ENCODE assay signal across 11 cellular contexts in the genomic region with DNA sequence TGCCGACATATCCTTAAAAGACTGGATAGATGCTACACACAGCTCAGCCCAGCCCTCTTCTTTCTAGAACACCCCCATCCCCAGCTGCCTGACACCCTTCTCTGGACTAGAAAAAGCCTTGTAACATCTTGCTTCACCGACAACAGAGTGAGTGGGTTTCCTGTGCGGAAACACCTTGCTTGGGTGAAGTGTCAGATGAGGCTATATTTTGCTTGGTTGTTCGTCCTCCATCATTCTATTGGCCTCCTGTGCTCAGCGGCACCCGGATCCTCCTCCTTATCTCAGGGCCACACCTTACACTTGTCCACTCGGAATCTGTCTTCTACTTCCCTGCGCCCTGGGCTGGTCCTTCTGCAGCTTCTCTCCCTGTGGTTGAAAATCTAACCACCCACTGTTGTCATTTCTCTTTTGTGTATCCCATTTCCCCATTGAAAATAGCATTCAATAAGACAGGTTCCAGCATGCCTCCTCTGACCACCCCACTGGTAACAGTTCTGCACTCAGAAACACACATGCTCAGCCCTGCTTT.
DNase-seq lines count a peak whose midpoint lies in the region; ATAC-seq, FAIRE-seq and TF ChIP-seq lines count a peak whose summit lies in the region.
"Had no signal": no experiment of that assay in that cellular context is flagged by ENCODE, and none has a peak within 500 bp of the region (broad histone marks: within the 10 kb centered on the region; RNA-seq: fewer than 3 reads in every experiment).

No MANE protein-coding gene starts in this region.

- no peaks in the 10 kb centered on the region for H3K4me1 ChIP-seq in DND-41 (ENCODE audit: insufficient read depth, low read length)
- H3K4me1 ChIP-seq in pancreas: peaks cover 0 to 6% (median 0%) of the 10 kb centered on the region in 3 donors

- POLR2A ChIA-PET in activated CD8-positive, alpha-beta T cell treated with anti-CD3 and anti-CD28 coated beads for 36 hours (lab: Charles Lee): interaction anchor here (0.6 to 1.2 kb wide), 4 partner anchors 10 to 118 kb away, joined by 3 to 4 read pairs (median 4); no protein-coding TSS in a partner anchor

- DNase-seq in DND-41 (peak; percentile 40), memory B cell (ENCODE audit: low spot score in 2 of 2) (no peak), pancreas (no peak), kidney tubule cell (ENCODE audit: low spot score) (no peak), caudate nucleus (lab: John Stamatoyannopoulos, UW) (no peak), NCI-H1048 (lab: John Stamatoyannopoulos, UW) (no peak)
- DNase-seq in activated CD8-positive, alpha-beta T cell treated with anti-CD3 and anti-CD28 coated beads for 36 hours: peak; percentile 61
- DNase-seq: ovary had no signal

- H2AFZ ChIP-seq in DND-41 (ENCODE audit: low read depth, low read length): no peak overlapping the region

- H3K4me3 Mint-ChIP-seq in activated CD8-positive, alpha-beta T cell treated with anti-CD3 and anti-CD28 coated beads for 36 hours: peak overlapping the region; percentile 7
- peak overlapping the region; percentile 28 for H3K4me3 Mint-ChIP-seq in memory B cell

- H3K4me3 ChIP-seq in DND-41 (ENCODE audit: low read depth in 1 of 2, low read length in 2 of 2) (no peak overlapping the region), pancreas (no peak overlapping the region)
- H3K4me3 ChIP-seq: heart left ventricle, ovary had no signal

- CTCF ChIA-PET in activated CD8-positive, alpha-beta T cell treated with anti-CD3 and anti-CD28 coated beads for 36 hours (lab: Charles Lee): interaction anchor here (0.6 to 1.9 kb wide), 4 partner anchors 9 to 240 kb away, joined by 3 to 10 read pairs (median 4); no protein-coding TSS in a partner anchor

- H3K9me3 Mint-ChIP-seq in activated CD8-positive, alpha-beta T cell treated with anti-CD3 and anti-CD28 coated beads for 36 hours: no peaks in the 10 kb centered on the region
- no peaks in the 10 kb centered on the region for H3K9me3 Mint-ChIP-seq in memory B cell

- WGBS in pancreas, 2 donors: 82 to 92% methylated on average over 8 of the region's 8 CpGs

- no peak overlapping the region for H3K27ac ChIP-seq in DND-41 (ENCODE audit: low read length)
- no peak overlapping the region for H3K27ac ChIP-seq in pancreas
- H3K27ac ChIP-seq in caudate nucleus (ENCODE audit: low read depth, low read length): no peak overlapping the region
- H3K27ac ChIP-seq: ovary had no signal

- no peaks in the 10 kb centered on the region for H3K36me3 ChIP-seq in DND-41 (ENCODE audit: insufficient read depth, low read length)
- H3K36me3 ChIP-seq in pancreas: no peaks in the 10 kb centered on the region
- H3K36me3 ChIP-seq: heart left ventricle, ovary had no signal

- no peaks in the 10 kb centered on the region for H3K36me3 Mint-ChIP-seq in activated CD8-positive, alpha-beta T cell treated with anti-CD3 and anti-CD28 coated beads for 36 hours (ENCODE audit: low read depth)
- no peaks in the 10 kb centered on the region for H3K36me3 Mint-ChIP-seq in memory B cell

- no peak for TF ChIP-seq CTCF in DND-41 (IDR thresholded peaks at IDR 0.05; ENCODE audit: borderline replicate concordance, extremely low read depth, low read length, poor library complexity, severe bottlenecking)
- no peak for TF ChIP-seq CTCF in activated CD8-positive, alpha-beta T cell treated with anti-CD3 and anti-CD28 coated beads for 36 hours (IDR thresholded peaks at IDR 0.05)
- TF ChIP-seq CTCF in pancreas (IDR thresholded peaks at IDR 0.05): no peak

- no peak overlapping the region for H3K4me2 ChIP-seq in DND-41 (ENCODE audit: insufficient read depth, low read length)

- H3K27ac Mint-ChIP-seq in activated CD8-positive, alpha-beta T cell treated with anti-CD3 and anti-CD28 coated beads for 36 hours: peak overlapping the region; percentile 77
- H3K27ac Mint-ChIP-seq in memory B cell: peak overlapping the region; percentile 4

- H3K9me3 ChIP-seq in DND-41 (ENCODE audit: insufficient read depth, low read length, severe bottlenecking) (no peaks in the 10 kb centered on the region), pancreas (no peaks in the 10 kb centered on the region)
- H3K9me3 ChIP-seq: heart left ventricle, ovary had no signal

- H3K27me3 ChIP-seq in DND-41 (ENCODE audit: insufficient read depth, low read length, poor library complexity): peaks cover 50% of the 10 kb centered on the region
- H3K27me3 ChIP-seq in pancreas: no peaks in the 10 kb centered on the region
- H3K27me3 ChIP-seq: ovary had no signal

- intact Hi-C loops in activated CD8-positive, alpha-beta T cell treated with anti-CD3 and anti-CD28 coated beads for 36 hours (cut with micrococcal nuclease): no loop called here
- intact Hi-C loops in pancreas (cut with DNase I): no loop called here

- H3K9ac ChIP-seq in DND-41 (ENCODE audit: low read depth, low read length): no peak overlapping the region

- no peaks in the 10 kb centered on the region for H3K79me2 ChIP-seq in DND-41 (ENCODE audit: insufficient read depth, low read length)

- ATAC-seq in DND-41 (ENCODE audit: insufficient read depth, low read depth): peak; percentile 52
- peak; percentile 15 for ATAC-seq in HG03460 (IDR thresholded peaks at IDR 0.05; ENCODE audit: unreplicated experiment)
- ATAC-seq in activated CD8-positive, alpha-beta T cell treated with anti-CD3 and anti-CD28 coated beads for 36 hours: peak; percentile 50
- peak; percentile 73 for ATAC-seq in memory B cell (ENCODE audit: low read depth)
- ATAC-seq in pancreas: no peak

- peaks cover 54% of the 10 kb centered on the region for H3K4me1 Mint-ChIP-seq in activated CD8-positive, alpha-beta T cell treated with anti-CD3 and anti-CD28 coated beads for 36 hours (ENCODE audit: low read depth)
- H3K4me1 Mint-ChIP-seq in memory B cell: peaks cover 15% of the 10 kb centered on the region

- FAIRE-seq in pancreas (lab: Jason Lieb, UNC): no peak
- FAIRE-seq: RCC 7860 had no signal

- H4K20me1 ChIP-seq in DND-41 (ENCODE audit: insufficient read depth, low read length): no peaks in the 10 kb centered on the region; the same call in 1 of the 2 replicates

- H3K27me3 Mint-ChIP-seq in activated CD8-positive, alpha-beta T cell treated with anti-CD3 and anti-CD28 coated beads for 36 hours: no peaks in the 10 kb centered on the region
- H3K27me3 Mint-ChIP-seq in memory B cell: peaks cover 28% of the 10 kb centered on the region

Comparison
In these comparisons a context has a peak if more than half of its experiments do, and no peak if none do; other contexts are left out.
1. ATAC-seq: peak in DND-41 (single experiment), HG03460 (single experiment), activated CD8-positive, alpha-beta T cell treated with anti-CD3 and anti-CD28 coated beads for 36 hours (single experiment) and memory B cell (single experiment); none in pancreas (0 of 4).
2. DNase-seq: peak in DND-41 (single experiment) and activated CD8-positive, alpha-beta T cell treated with anti-CD3 and anti-CD28 coated beads for 36 hours (single experiment); none in memory B cell (0 of 2), pancreas (0 of 6), kidney tubule cell (single experiment), caudate nucleus (0 of 61) and NCI-H1048 (single experiment).